Comparison of ENCODE assay signal across 1 cellular context in genomic region chr2:216698895-216699294, GRCh38.
TF ChIP-seq lines count a peak whose summit lies in the region.

No MANE protein-coding gene starts in this region.

TF ChIP-seq in GM23338, 12 proteins besides CTCF, POLR2A, EP300 and RAD21 (continued from another document):
- TF ChIP-seq, protein P1, sequence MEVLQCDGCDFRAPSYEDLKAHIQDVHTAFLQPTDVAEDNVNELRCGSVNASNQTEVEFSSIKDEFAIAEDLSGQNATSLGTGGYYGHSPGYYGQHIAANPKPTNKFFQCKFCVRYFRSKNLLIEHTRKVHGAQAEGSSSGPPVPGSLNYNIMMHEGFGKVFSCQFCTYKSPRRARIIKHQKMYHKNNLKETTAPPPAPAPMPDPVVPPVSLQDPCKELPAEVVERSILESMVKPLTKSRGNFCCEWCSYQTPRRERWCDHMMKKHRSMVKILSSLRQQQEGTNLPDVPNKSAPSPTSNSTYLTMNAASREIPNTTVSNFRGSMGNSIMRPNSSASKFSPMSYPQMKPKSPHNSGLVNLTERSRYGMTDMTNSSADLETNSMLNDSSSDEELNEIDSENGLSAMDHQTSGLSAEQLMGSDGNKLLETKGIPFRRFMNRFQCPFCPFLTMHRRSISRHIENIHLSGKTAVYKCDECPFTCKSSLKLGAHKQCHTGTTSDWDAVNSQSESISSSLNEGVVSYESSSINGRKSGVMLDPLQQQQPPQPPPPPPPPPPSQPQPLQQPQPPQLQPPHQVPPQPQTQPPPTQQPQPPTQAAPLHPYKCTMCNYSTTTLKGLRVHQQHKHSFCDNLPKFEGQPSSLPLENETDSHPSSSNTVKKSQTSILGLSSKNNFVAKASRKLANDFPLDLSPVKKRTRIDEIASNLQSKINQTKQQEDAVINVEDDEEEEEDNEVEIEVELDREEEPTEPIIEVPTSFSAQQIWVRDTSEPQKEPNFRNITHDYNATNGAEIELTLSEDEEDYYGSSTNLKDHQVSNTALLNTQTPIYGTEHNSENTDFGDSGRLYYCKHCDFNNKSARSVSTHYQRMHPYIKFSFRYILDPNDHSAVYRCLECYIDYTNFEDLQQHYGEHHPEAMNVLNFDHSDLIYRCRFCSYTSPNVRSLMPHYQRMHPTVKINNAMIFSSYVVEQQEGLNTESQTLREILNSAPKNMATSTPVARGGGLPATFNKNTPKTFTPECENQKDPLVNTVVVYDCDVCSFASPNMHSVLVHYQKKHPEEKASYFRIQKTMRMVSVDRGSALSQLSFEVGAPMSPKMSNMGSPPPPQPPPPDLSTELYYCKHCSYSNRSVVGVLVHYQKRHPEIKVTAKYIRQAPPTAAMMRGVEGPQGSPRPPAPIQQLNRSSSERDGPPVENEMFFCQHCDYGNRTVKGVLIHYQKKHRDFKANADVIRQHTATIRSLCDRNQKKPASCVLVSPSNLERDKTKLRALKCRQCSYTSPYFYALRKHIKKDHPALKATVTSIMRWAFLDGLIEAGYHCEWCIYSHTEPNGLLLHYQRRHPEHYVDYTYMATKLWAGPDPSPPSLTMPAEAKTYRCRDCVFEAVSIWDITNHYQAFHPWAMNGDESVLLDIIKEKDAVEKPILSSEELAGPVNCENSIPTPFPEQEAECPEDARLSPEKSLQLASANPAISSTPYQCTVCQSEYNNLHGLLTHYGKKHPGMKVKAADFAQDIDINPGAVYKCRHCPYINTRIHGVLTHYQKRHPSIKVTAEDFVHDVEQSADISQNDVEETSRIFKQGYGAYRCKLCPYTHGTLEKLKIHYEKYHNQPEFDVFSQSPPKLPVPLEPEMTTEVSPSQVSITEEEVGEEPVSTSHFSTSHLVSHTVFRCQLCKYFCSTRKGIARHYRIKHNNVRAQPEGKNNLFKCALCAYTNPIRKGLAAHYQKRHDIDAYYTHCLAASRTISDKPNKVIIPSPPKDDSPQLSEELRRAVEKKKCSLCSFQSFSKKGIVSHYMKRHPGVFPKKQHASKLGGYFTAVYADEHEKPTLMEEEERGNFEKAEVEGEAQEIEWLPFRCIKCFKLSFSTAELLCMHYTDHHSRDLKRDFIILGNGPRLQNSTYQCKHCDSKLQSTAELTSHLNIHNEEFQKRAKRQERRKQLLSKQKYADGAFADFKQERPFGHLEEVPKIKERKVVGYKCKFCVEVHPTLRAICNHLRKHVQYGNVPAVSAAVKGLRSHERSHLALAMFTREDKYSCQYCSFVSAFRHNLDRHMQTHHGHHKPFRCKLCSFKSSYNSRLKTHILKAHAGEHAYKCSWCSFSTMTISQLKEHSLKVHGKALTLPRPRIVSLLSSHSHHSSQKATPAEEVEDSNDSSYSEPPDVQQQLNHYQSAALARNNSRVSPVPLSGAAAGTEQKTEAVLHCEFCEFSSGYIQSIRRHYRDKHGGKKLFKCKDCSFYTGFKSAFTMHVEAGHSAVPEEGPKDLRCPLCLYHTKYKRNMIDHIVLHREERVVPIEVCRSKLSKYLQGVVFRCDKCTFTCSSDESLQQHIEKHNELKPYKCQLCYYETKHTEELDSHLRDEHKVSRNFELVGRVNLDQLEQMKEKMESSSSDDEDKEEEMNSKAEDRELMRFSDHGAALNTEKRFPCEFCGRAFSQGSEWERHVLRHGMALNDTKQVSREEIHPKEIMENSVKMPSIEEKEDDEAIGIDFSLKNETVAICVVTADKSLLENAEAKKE (CRISPR knock-in tag; IDR thresholded peaks at IDR 0.05) = no peak
- TF ChIP-seq NANOG (IDR thresholded peaks at IDR 0.05; ENCODE audit: borderline replicate concordance) = no peak
- TF ChIP-seq, protein P2, sequence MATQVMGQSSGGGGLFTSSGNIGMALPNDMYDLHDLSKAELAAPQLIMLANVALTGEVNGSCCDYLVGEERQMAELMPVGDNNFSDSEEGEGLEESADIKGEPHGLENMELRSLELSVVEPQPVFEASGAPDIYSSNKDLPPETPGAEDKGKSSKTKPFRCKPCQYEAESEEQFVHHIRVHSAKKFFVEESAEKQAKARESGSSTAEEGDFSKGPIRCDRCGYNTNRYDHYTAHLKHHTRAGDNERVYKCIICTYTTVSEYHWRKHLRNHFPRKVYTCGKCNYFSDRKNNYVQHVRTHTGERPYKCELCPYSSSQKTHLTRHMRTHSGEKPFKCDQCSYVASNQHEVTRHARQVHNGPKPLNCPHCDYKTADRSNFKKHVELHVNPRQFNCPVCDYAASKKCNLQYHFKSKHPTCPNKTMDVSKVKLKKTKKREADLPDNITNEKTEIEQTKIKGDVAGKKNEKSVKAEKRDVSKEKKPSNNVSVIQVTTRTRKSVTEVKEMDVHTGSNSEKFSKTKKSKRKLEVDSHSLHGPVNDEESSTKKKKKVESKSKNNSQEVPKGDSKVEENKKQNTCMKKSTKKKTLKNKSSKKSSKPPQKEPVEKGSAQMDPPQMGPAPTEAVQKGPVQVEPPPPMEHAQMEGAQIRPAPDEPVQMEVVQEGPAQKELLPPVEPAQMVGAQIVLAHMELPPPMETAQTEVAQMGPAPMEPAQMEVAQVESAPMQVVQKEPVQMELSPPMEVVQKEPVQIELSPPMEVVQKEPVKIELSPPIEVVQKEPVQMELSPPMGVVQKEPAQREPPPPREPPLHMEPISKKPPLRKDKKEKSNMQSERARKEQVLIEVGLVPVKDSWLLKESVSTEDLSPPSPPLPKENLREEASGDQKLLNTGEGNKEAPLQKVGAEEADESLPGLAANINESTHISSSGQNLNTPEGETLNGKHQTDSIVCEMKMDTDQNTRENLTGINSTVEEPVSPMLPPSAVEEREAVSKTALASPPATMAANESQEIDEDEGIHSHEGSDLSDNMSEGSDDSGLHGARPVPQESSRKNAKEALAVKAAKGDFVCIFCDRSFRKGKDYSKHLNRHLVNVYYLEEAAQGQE (IDR thresholded peaks at IDR 0.05; ENCODE audit: unreplicated experiment) = no peak
- TF ChIP-seq EZH2phosphoT487 (IDR thresholded peaks at IDR 0.05; ENCODE audit: unreplicated experiment) = no peak
- TF ChIP-seq EZH2 (IDR thresholded peaks at IDR 0.05; ENCODE audit: low read depth, unreplicated experiment) = no peak
- TF ChIP-seq JUNB (IDR thresholded peaks at IDR 0.05; ENCODE audit: unreplicated experiment) = no peak
- TF ChIP-seq, protein P3, sequence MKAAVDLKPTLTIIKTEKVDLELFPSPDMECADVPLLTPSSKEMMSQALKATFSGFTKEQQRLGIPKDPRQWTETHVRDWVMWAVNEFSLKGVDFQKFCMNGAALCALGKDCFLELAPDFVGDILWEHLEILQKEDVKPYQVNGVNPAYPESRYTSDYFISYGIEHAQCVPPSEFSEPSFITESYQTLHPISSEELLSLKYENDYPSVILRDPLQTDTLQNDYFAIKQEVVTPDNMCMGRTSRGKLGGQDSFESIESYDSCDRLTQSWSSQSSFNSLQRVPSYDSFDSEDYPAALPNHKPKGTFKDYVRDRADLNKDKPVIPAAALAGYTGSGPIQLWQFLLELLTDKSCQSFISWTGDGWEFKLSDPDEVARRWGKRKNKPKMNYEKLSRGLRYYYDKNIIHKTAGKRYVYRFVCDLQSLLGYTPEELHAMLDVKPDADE (IDR thresholded peaks at IDR 0.05) = no peak
- TF ChIP-seq STAT1 (IDR thresholded peaks at IDR 0.05; ENCODE audit: unreplicated experiment) = no peak
- TF ChIP-seq CREB1 (CRISPR knock-in tag; IDR thresholded peaks at IDR 0.05; ENCODE audit: low read depth) = no peak
- TF ChIP-seq ZNF331 (CRISPR knock-in tag; IDR thresholded peaks at IDR 0.05; ENCODE audit: low read depth) = no peak
- TF ChIP-seq POLR2AphosphoS5 (IDR thresholded peaks at IDR 0.05; ENCODE audit: low read depth) = no peak
